1 cellular context compared by ENCODE assay signal in genomic region chr2:143379955-143380354, GRCh38.
TF ChIP-seq lines count a peak whose summit lies in the region.

No MANE protein-coding gene starts in this region.

TF ChIP-seq in SK-N-SH treated with all-trans-retinoic acid at 6 μM for 48 hours, 23 proteins besides CTCF, POLR2A, EP300 and RAD21 (continued from another document):
- TF ChIP-seq POU6F1 (CRISPR knock-in tag; IDR thresholded peaks at IDR 0.05; ENCODE audit: borderline replicate concordance, low read depth): no peak
